In genomic region chr6:5143625-5144311, GRCh38 we compare ENCODE assay signal across 8 cellular contexts.
DNase-seq lines count a peak whose midpoint lies in the region; ATAC-seq lines count a peak whose summit lies in the region.

No MANE protein-coding gene starts in this region.

- DNase-seq in DMS114 treated with DMSO at 0.1 percent for 48 hours (lab: John Stamatoyannopoulos, UW; ENCODE audit: unreplicated experiment) (peak; percentile 83), NCI-H446 treated with DMSO at 0.1 percent for 48 hours (lab: John Stamatoyannopoulos, UW) (peak; percentile 59), left kidney (ENCODE audit: low read depth, low spot score) (peak; percentile 92)
- DNase-seq in activated CD4-positive, CD25-positive, alpha-beta regulatory T cell treated with anti-CD3 and anti-CD28 coated beads, Interleukin-2, amount 50 U/mL, for 72 hours = peak; percentile 83
- DNase-seq in central memory CD4-positive, alpha-beta T cell = peak; percentile 67
- DNase-seq in stimulated activated CD4-positive, alpha-beta T cell treated with anti-CD3 and anti-CD28 coated beads, Interleukin-2, amount 100 ng/mL, for 48 hours = peak; percentile 80 to 84

- ATAC-seq in HG02678 (IDR thresholded peaks at IDR 0.05; ENCODE audit: unreplicated experiment) (peak; percentile 71), HG03378 (IDR thresholded peaks at IDR 0.05; ENCODE audit: unreplicated experiment) (no peak)
